ENCODE assay signal across 8 cellular contexts in the genomic region with DNA sequence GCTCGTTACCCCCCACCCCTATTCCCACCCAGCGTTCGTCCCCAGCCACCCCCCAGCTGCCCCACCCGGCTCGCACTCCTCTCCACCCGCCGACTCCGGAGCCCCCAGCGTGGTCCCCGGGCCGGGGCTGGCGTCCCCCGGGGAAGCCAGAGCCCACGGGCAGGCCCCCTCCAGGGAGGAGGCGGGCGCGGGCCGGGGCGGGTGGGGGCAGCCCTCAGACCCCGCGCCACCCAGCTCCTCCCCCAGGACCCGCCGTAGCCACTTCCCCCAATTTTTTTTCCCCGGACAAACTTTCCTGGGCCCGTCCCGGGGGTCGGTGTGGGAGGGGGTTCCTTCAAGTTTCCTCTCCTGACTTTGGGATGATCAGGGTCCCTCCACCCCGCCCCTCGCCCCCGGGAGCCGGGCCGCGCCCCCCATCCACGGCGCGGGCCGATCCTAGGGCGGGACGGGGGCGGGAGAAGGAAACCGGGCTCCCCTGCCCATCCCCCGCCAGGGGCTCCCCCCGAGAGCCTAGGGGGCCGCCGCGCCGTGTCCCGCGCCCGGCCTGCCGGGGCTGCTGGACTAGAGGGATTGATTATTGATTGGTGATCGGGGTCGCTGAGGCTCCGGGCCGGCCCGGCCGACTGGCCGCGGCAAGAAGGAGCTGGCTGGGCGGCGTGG. TPM values are rescaled to one million over a fixed set of nuclear protein-coding genes. Genes with fewer than 3 reads are reported as not detected.
DNase-seq lines count a peak whose midpoint lies in the region; ATAC-seq and TF ChIP-seq lines count a peak whose summit lies in the region.

No MANE protein-coding gene starts in this region.

- TF ChIP-seq CTCF in choroid plexus epithelial cell (conservative IDR thresholded peaks at IDR 0.05; ENCODE audit: low read depth, low read length) (no peak), uterus (IDR thresholded peaks at IDR 0.05) (no peak), MM.1S (IDR thresholded peaks at IDR 0.05; ENCODE audit: low read length) (no peak)

- peaks cover 45% of the 10 kb centered on the region for H3K4me1 Mint-ChIP-seq in activated naive CD4-positive, alpha-beta T cell treated with anti-CD3 and anti-CD28 coated beads, Interleukin-2, amount 50 U/mL, for 24 hours

- peak overlapping the region; percentile 59 for H3K4me3 Mint-ChIP-seq in activated naive CD4-positive, alpha-beta T cell treated with anti-CD3 and anti-CD28 coated beads, Interleukin-2, amount 50 U/mL, for 24 hours

- peak overlapping the region; percentile 75 for H3K4me3 ChIP-seq in choroid plexus epithelial cell (ENCODE audit: low read depth, low read length)
- peak overlapping the region; percentile 68 to 75 for H3K4me3 ChIP-seq in uterus
- no peak overlapping the region for H3K4me3 ChIP-seq in MM.1S (ENCODE audit: low read length)

- H3K27me3 Mint-ChIP-seq in activated naive CD4-positive, alpha-beta T cell treated with anti-CD3 and anti-CD28 coated beads, Interleukin-2, amount 50 U/mL, for 24 hours = peaks cover 48% of the 10 kb centered on the region

- no peak for DNase-seq in activated naive CD4-positive, alpha-beta T cell (lab: John Stamatoyannopoulos, UW)
- DNase-seq in choroid plexus epithelial cell (ENCODE audit: low read depth) = peak; percentile 13
- DNase-seq in medulla oblongata (ENCODE audit: extremely low spot score) = peak; percentile 12
- DNase-seq in uterus = peak; percentile 68 to 69
- DNase-seq in A172 (ENCODE audit: low spot score) = no peak
- DNase-seq in MM.1S = no peak

- no peak for TF ChIP-seq POLR2A in uterus (IDR thresholded peaks at IDR 0.05)

- H3K36me3 Mint-ChIP-seq in activated naive CD4-positive, alpha-beta T cell treated with anti-CD3 and anti-CD28 coated beads, Interleukin-2, amount 50 U/mL, for 24 hours = no peaks in the 10 kb centered on the region

- H3K27ac Mint-ChIP-seq in activated naive CD4-positive, alpha-beta T cell treated with anti-CD3 and anti-CD28 coated beads, Interleukin-2, amount 50 U/mL, for 24 hours = no peak overlapping the region

- intact Hi-C loops in uterus (cut with DNase I; ENCODE audit: low total_unique reads) = no loop called here

- H3K9me3 ChIP-seq in uterus = no peaks in the 10 kb centered on the region
- no peaks in the 10 kb centered on the region for H3K9me3 ChIP-seq in MM.1S (replicated peaks; ENCODE audit: insufficient read depth, low read length)

- H3K9me2 ChIP-seq in MM.1S (replicated peaks; ENCODE audit: insufficient read depth, low read length) = no peaks in the 10 kb centered on the region

- H4K20me1 ChIP-seq in MM.1S (ENCODE audit: insufficient read depth, low read length) = no peaks in the 10 kb centered on the region

- no peaks in the 10 kb centered on the region for H3F3A ChIP-seq in MM.1S (ENCODE audit: insufficient read depth, low read length)

- no peaks in the 10 kb centered on the region for H3K79me2 ChIP-seq in MM.1S (ENCODE audit: low read length)

- H3K36me3 ChIP-seq in uterus (no peaks in the 10 kb centered on the region), MM.1S (replicated peaks; ENCODE audit: insufficient read depth, low read length) (no peaks in the 10 kb centered on the region)

- H3K27me3 ChIP-seq in uterus (no peaks in the 10 kb centered on the region), MM.1S (replicated peaks; ENCODE audit: insufficient read depth, low read length) (peaks cover 54% of the 10 kb centered on the region)

- no peak overlapping the region for H3K4me2 ChIP-seq in MM.1S (ENCODE audit: low read depth, low read length)

- no peaks in the 10 kb centered on the region for H3K9me3 Mint-ChIP-seq in activated naive CD4-positive, alpha-beta T cell treated with anti-CD3 and anti-CD28 coated beads, Interleukin-2, amount 50 U/mL, for 24 hours

- peaks cover 7 to 9% of the 10 kb centered on the region in 2 donors for H3K4me1 ChIP-seq in uterus
- no peaks in the 10 kb centered on the region for H3K4me1 ChIP-seq in MM.1S (ENCODE audit: low read length)

- H3K27ac ChIP-seq in uterus = peak overlapping the region; percentile 95 to 99
- H3K27ac ChIP-seq in MM.1S (ENCODE audit: low read length) = no peak overlapping the region

- no peak overlapping the region for H2AFZ ChIP-seq in MM.1S (ENCODE audit: low read length)

- H3K9ac ChIP-seq in MM.1S (ENCODE audit: low read length) = no peak overlapping the region

- no peak for ATAC-seq in GM19397 (IDR thresholded peaks at IDR 0.05; ENCODE audit: unreplicated experiment)

RNA-seq across cellular contexts. Expression of gene TSHZ3, which starts 0.9 kb away (rescaled TPM):
- 10 to 100 TPM in 3 of 4 donors, 1 to 10 TPM in 1; 3.2 to 65.5 (median 27.9) TPM for total RNA-seq in uterus
- total RNA-seq in A172 (2014; rRNA removed; shearing (Covaris generic)) = 4.7 and 5.6 TPM in 2 replicates

Comparison
In these comparisons a context has a peak if more than half of its experiments do, and no peak if none do; other contexts are left out.
1. DNase-seq: peak in choroid plexus epithelial cell (single experiment), medulla oblongata (single experiment) and uterus (2 of 2); none in activated naive CD4-positive, alpha-beta T cell (0 of 4), A172 (single experiment) and MM.1S (single experiment).